ENCODE assay signal across 12 cellular contexts in genomic region chr3:48090166-48090939, GRCh38.
A peak's percentile ranks its signal among the peaks of the same experiment; 100 is the strongest.
DNase-seq lines count a peak whose midpoint lies in the region; ATAC-seq, FAIRE-seq and TF ChIP-seq lines count a peak whose summit lies in the region.
"Had no signal": no experiment of that assay in that cellular context is flagged by ENCODE, and none has a peak within 500 bp of the region (broad histone marks: within the 10 kb centered on the region; RNA-seq: fewer than 3 reads in every experiment).

No MANE protein-coding gene starts in this region.

- WGBS in transverse colon (ENCODE audit: low coverage in 1 of 2), 2 donors = 93 to 95% methylated on average over 15 to 19 of the region's 19 CpGs

- H3K4me3 Mint-ChIP-seq in astrocyte (ENCODE audit: unreplicated experiment) (peak overlapping the region; percentile 98), neural crest cell (peak overlapping the region; percentile 99)

- H3K9ac ChIP-seq in DND-41 (ENCODE audit: low read depth, low read length) (peak overlapping the region; percentile 90; the same call in 1 of the 2 replicates), KMS-11 (peak overlapping the region; percentile 89; the same call in 1 of the 2 replicates), astrocyte (ENCODE audit: low read length) (no peak overlapping the region)

- peaks cover 27% of the 10 kb centered on the region for H3K4me1 ChIP-seq in DND-41 (ENCODE audit: insufficient read depth, low read length)
- H3K4me1 ChIP-seq in KMS-11 (ENCODE audit: low read depth, poor library complexity, severe bottlenecking) = peaks cover 23% of the 10 kb centered on the region
- H3K4me1 ChIP-seq in astrocyte (ENCODE audit: insufficient read depth, low read length) = peaks cover 16% of the 10 kb centered on the region
- peaks cover 10 to 27% (median 18%) of the 10 kb centered on the region in 4 donors for H3K4me1 ChIP-seq in transverse colon
- peaks cover 0 to 28% of the 10 kb centered on the region in 2 donors for H3K4me1 ChIP-seq in right atrium auricular region

- H3K79me2 ChIP-seq in DND-41 (ENCODE audit: insufficient read depth, low read length) (peaks cover 33% of the 10 kb centered on the region), KMS-11 (ENCODE audit: insufficient read depth, low read depth) (peaks cover 28% of the 10 kb centered on the region), astrocyte (ENCODE audit: insufficient read depth, low read length) (peaks cover 34% of the 10 kb centered on the region)

- intact Hi-C loops in transverse colon (cut with DNase I; ENCODE audit: low total_unique reads) = no loop called here

- DNase-seq in DND-41 = no peak
- no peak for DNase-seq in astrocyte (ENCODE audit: low read depth)
- no peak for DNase-seq in neural crest cell (ENCODE audit: low read depth, low spot score)
- no peak for DNase-seq in transverse colon
- no peak for DNase-seq in right atrium auricular region (ENCODE audit: low spot score)
- DNase-seq in NOMO-1 treated with dmso at 0.1 percent for 144 hours (lab: John Stamatoyannopoulos, UW; ENCODE audit: unreplicated experiment) = no peak
- DNase-seq: activated CD4-positive, CD25-positive, alpha-beta regulatory T cell; anterior cingulate cortex; HCEC 1CT; MV-4-11 had no signal

- TF ChIP-seq EP300 in transverse colon (IDR thresholded peaks at IDR 0.05; ENCODE audit: low read depth) = no peak

- H3K27ac Mint-ChIP-seq in astrocyte (ENCODE audit: unreplicated experiment) (peak overlapping the region; percentile 99), neural crest cell (ENCODE audit: unreplicated experiment) (no peak overlapping the region)

- FAIRE-seq in astrocyte (lab: Jason Lieb, UNC) = no peak

- no peak overlapping the region for H3K27ac ChIP-seq in DND-41 (ENCODE audit: low read length)
- peak overlapping the region; percentile 94; the same call in 1 of the 2 replicates for H3K27ac ChIP-seq in KMS-11
- H3K27ac ChIP-seq in astrocyte (ENCODE audit: low read depth, low read length) = no peak overlapping the region
- peak overlapping the region in 2 of 4 donors; percentile 94 to 97 for H3K27ac ChIP-seq in transverse colon
- no peak overlapping the region for H3K27ac ChIP-seq in right atrium auricular region

- no peak for ATAC-seq in DND-41 (ENCODE audit: insufficient read depth, low read depth)
- ATAC-seq in HG03565 (IDR thresholded peaks at IDR 0.05; ENCODE audit: unreplicated experiment) = no peak

- TF ChIP-seq CTCF in DND-41 (IDR thresholded peaks at IDR 0.05; ENCODE audit: borderline replicate concordance, extremely low read depth, low read length, poor library complexity, severe bottlenecking) = no peak
- no peak for TF ChIP-seq CTCF in KMS-11 (conservative IDR thresholded peaks at IDR 0.05; ENCODE audit: low read depth, low read length)
- TF ChIP-seq CTCF in astrocyte (IDR thresholded peaks at IDR 0.05; ENCODE audit: insufficient read depth, low read depth, low read length) = no peak
- no peak for TF ChIP-seq CTCF in neural crest cell (conservative IDR thresholded peaks at IDR 0.05)
- no peak for TF ChIP-seq CTCF in transverse colon (IDR thresholded peaks at IDR 0.05)
- no peak for TF ChIP-seq CTCF in right atrium auricular region (IDR thresholded peaks at IDR 0.05)

- H3K4me2 ChIP-seq in DND-41 (ENCODE audit: insufficient read depth, low read length) (peak overlapping the region; percentile 85; the same call in 1 of the 2 replicates), KMS-11 (peak overlapping the region; percentile 57; the same call in 1 of the 2 replicates), astrocyte (ENCODE audit: low read length) (peak overlapping the region; percentile 100)

- H3K36me3 Mint-ChIP-seq in astrocyte (ENCODE audit: low read depth, unreplicated experiment) (peaks cover 4% of the 10 kb centered on the region), neural crest cell (ENCODE audit: low read depth) (no peaks in the 10 kb centered on the region)

- H3K36me3 ChIP-seq in DND-41 (ENCODE audit: insufficient read depth, low read length) (no peaks in the 10 kb centered on the region), KMS-11 (ENCODE audit: insufficient read depth) (no peaks in the 10 kb centered on the region), astrocyte (ENCODE audit: insufficient read depth, low read length) (no peaks in the 10 kb centered on the region), transverse colon (no peaks in the 10 kb centered on the region), right atrium auricular region (no peaks in the 10 kb centered on the region)

- H2AFZ ChIP-seq in DND-41 (ENCODE audit: low read depth, low read length) (no peak overlapping the region), KMS-11 (ENCODE audit: low read depth) (peak overlapping the region; percentile 69; the same call in 1 of the 2 replicates), astrocyte (ENCODE audit: low read depth, low read length) (no peak overlapping the region)

- H3K27me3 Mint-ChIP-seq in astrocyte (ENCODE audit: low read depth, unreplicated experiment) (no peaks in the 10 kb centered on the region), neural crest cell (ENCODE audit: low read depth) (no peaks in the 10 kb centered on the region)

- H3K4me1 Mint-ChIP-seq in astrocyte (ENCODE audit: low read depth, unreplicated experiment) (peaks cover 7% of the 10 kb centered on the region), neural crest cell (peaks cover 33% of the 10 kb centered on the region)

- H3K9me3 Mint-ChIP-seq in astrocyte (ENCODE audit: unreplicated experiment) = no peaks in the 10 kb centered on the region
- no peaks in the 10 kb centered on the region for H3K9me3 Mint-ChIP-seq in neural crest cell

- TF ChIP-seq POLR2A in transverse colon (IDR thresholded peaks at IDR 0.05) = no peak

- peaks cover 9% of the 10 kb centered on the region; the same call in 1 of the 2 replicates for H4K20me1 ChIP-seq in DND-41 (ENCODE audit: insufficient read depth, low read length)
- peaks cover 3% of the 10 kb centered on the region; the same call in 1 of the 2 replicates for H4K20me1 ChIP-seq in KMS-11 (ENCODE audit: insufficient read depth)
- H4K20me1 ChIP-seq in astrocyte (ENCODE audit: insufficient read depth, low read length) = peaks cover 28% of the 10 kb centered on the region

- in situ Hi-C loops in transverse colon (cut with MboI; ENCODE audit: low pct_ligation_motif_present in 1 of 4, low pct_unique_long_range_greater_than_20kb in 1 of 4, low sequenced_read_pairs in 3 of 4) = no loop called here

- no peaks in the 10 kb centered on the region for H3K9me3 ChIP-seq in DND-41 (ENCODE audit: insufficient read depth, low read length, severe bottlenecking)
- H3K9me3 ChIP-seq in astrocyte (ENCODE audit: insufficient read depth, low read depth, low read length) = no peaks in the 10 kb centered on the region
- H3K9me3 ChIP-seq in transverse colon = no peaks in the 10 kb centered on the region
- no peaks in the 10 kb centered on the region for H3K9me3 ChIP-seq in right atrium auricular region

- no peaks in the 10 kb centered on the region for H3K27me3 ChIP-seq in DND-41 (ENCODE audit: insufficient read depth, low read length, poor library complexity)
- H3K27me3 ChIP-seq in KMS-11 (ENCODE audit: insufficient read depth, low read depth) = no peaks in the 10 kb centered on the region
- H3K27me3 ChIP-seq in astrocyte (ENCODE audit: insufficient read depth, low read length) = no peaks in the 10 kb centered on the region
- H3K27me3 ChIP-seq in transverse colon = no peaks in the 10 kb centered on the region
- H3K27me3 ChIP-seq in right atrium auricular region = no peaks in the 10 kb centered on the region

- H3K4me3 ChIP-seq in DND-41 (ENCODE audit: low read depth in 1 of 2, low read length in 2 of 2) (no peak overlapping the region; a peak in 1 of 4 replicates), KMS-11 (IDR thresholded peaks at IDR 0.05; ENCODE audit: insufficient read depth, low read depth, low read length) (no peak overlapping the region), astrocyte (ENCODE audit: insufficient read depth, low read depth, low read length) (no peak overlapping the region), transverse colon (no peak overlapping the region), right atrium auricular region (no peak overlapping the region)
